Comparison of ENCODE assay signal across 29 cellular contexts in genomic region chr9:107051392-107051791, GRCh38.
"Had no signal": no experiment of that assay in that cellular context is flagged by ENCODE, and none has a peak within 500 bp of the region (broad histone marks: within the 10 kb centered on the region; RNA-seq: fewer than 3 reads in every experiment).

No MANE protein-coding gene starts in this region.

- H3K27ac Mint-ChIP-seq: activated CD4-positive, alpha-beta T cell treated with anti-CD3 and anti-CD28 coated beads, Interleukin-2, amount 10 ng/mL, durations not matched to agents 24 days and 14 days; activated CD8-positive, alpha-beta T cell treated with anti-CD3 and anti-CD28 coated beads for 36 hours; activated naive CD4-positive, alpha-beta T cell treated with anti-CD3 and anti-CD28 coated beads, Interleukin-2, amount 50 U/mL, for 24 hours; activated naive CD8-positive, alpha-beta T cell treated with anti-CD3 and anti-CD28 coated beads, Interleukin-2, amount 10 ng/mL, durations not matched to agents 7 days and 5 days; activated T-cell treated with anti-CD3 and anti-CD28 coated beads, Interleukin-2, amount 50 U/mL, for 24 hours; activated T-helper 2 cell treated with anti-CD3 and anti-CD28 coated beads, Interferon-gamma antibody, Interleukin-2, Interleukin-4, amounts not matched to agents 10 μg/mL and 5 μg/mL and 100 μg/mL, durations not matched to agents 14 hours and 24 hours and 36 hours had no signal

- DNase-seq: activated CD4-positive, alpha-beta T cell treated with anti-CD3 and anti-CD28 coated beads, Interleukin-2, amount 10 ng/mL, durations not matched to agents 24 days and 14 days; activated CD4-positive, alpha-beta T cell treated with anti-CD3 and anti-CD28 coated beads, Interleukin-2, amount 50 U/mL, for 4 hours; activated CD8-positive, alpha-beta T cell treated with anti-CD3 and anti-CD28 coated beads for 36 hours; activated gamma-delta T cell; activated naive CD4-positive, alpha-beta T cell treated with Interleukin-2 at 50 U/mL for 16 hours; activated naive CD8-positive, alpha-beta T cell treated with anti-CD3 and anti-CD28 coated beads, Interleukin-2, amount 10 ng/mL, durations not matched to agents 7 days and 5 days; activated T-cell treated with anti-CD3 and anti-CD28 coated beads, Interleukin-2, amount 50 U/mL, for 24 hours; amygdala; body of pancreas; Karpas-422; KBM-7; MG63; NCI-H1048; NCI-H1105 treated with DMSO at 0.1 percent for 48 hours; NCI-H1436 treated with DMSO at 0.1 percent for 48 hours; NCI-H1694 treated with DMSO at 0.1 percent for 48 hours; NCI-H2029; NCI-H345; NCI-H524 treated with DMSO at 0.1 percent for 48 hours; SHP77; SJCRH30; T1000; WERI-Rb-1 had no signal

- H3K9me3 Mint-ChIP-seq: activated CD4-positive, alpha-beta T cell treated with anti-CD3 and anti-CD28 coated beads, Interleukin-2, amount 10 ng/mL, durations not matched to agents 24 days and 14 days; activated CD8-positive, alpha-beta T cell treated with anti-CD3 and anti-CD28 coated beads for 36 hours; activated naive CD4-positive, alpha-beta T cell treated with anti-CD3 and anti-CD28 coated beads, Interleukin-2, amount 50 U/mL, for 24 hours; activated naive CD8-positive, alpha-beta T cell treated with anti-CD3 and anti-CD28 coated beads, Interleukin-2, amount 10 ng/mL, durations not matched to agents 7 days and 5 days; activated T-cell treated with anti-CD3 and anti-CD28 coated beads, Interleukin-2, amount 50 U/mL, for 24 hours; activated T-helper 2 cell treated with anti-CD3 and anti-CD28 coated beads, Interferon-gamma antibody, Interleukin-2, Interleukin-4, amounts not matched to agents 10 μg/mL and 5 μg/mL and 100 μg/mL, durations not matched to agents 14 hours and 24 hours and 36 hours had no signal

- H3K36me3 ChIP-seq: ascending aorta, breast epithelium, MG63, SJCRH30, WERI-Rb-1 had no signal

- H3K27me3 Mint-ChIP-seq: activated CD4-positive, alpha-beta T cell treated with anti-CD3 and anti-CD28 coated beads, Interleukin-2, amount 10 ng/mL, durations not matched to agents 24 days and 14 days; activated CD8-positive, alpha-beta T cell treated with anti-CD3 and anti-CD28 coated beads for 36 hours; activated naive CD4-positive, alpha-beta T cell treated with anti-CD3 and anti-CD28 coated beads, Interleukin-2, amount 50 U/mL, for 24 hours; activated naive CD8-positive, alpha-beta T cell treated with anti-CD3 and anti-CD28 coated beads, Interleukin-2, amount 10 ng/mL, durations not matched to agents 7 days and 5 days; activated T-cell treated with anti-CD3 and anti-CD28 coated beads, Interleukin-2, amount 50 U/mL, for 24 hours had no signal

- H3K4me1 ChIP-seq: ascending aorta, body of pancreas, breast epithelium, SJCRH30 had no signal

- H3K36me3 Mint-ChIP-seq: activated naive CD4-positive, alpha-beta T cell treated with anti-CD3 and anti-CD28 coated beads, Interleukin-2, amount 50 U/mL, for 24 hours; activated naive CD8-positive, alpha-beta T cell treated with anti-CD3 and anti-CD28 coated beads, Interleukin-2, amount 10 ng/mL, durations not matched to agents 7 days and 5 days had no signal

- H3K9me3 ChIP-seq: ascending aorta, body of pancreas, breast epithelium, MG63, SJCRH30 had no signal

- ATAC-seq: activated CD8-positive, alpha-beta T cell treated with anti-CD3 and anti-CD28 coated beads for 36 hours; body of pancreas; Panc1 had no signal

- H3K4me3 Mint-ChIP-seq: activated CD4-positive, alpha-beta T cell treated with anti-CD3 and anti-CD28 coated beads, Interleukin-2, amount 10 ng/mL, durations not matched to agents 24 days and 14 days; activated CD8-positive, alpha-beta T cell treated with anti-CD3 and anti-CD28 coated beads for 36 hours; activated naive CD4-positive, alpha-beta T cell treated with anti-CD3 and anti-CD28 coated beads, Interleukin-2, amount 50 U/mL, for 24 hours; activated naive CD8-positive, alpha-beta T cell treated with anti-CD3 and anti-CD28 coated beads, Interleukin-2, amount 10 ng/mL, durations not matched to agents 7 days and 5 days; activated T-cell treated with anti-CD3 and anti-CD28 coated beads, Interleukin-2, amount 50 U/mL, for 24 hours had no signal

- H3K27ac ChIP-seq: ascending aorta, body of pancreas, breast epithelium, SJCRH30, SK-N-MC, WERI-Rb-1 had no signal

- H3K27me3 ChIP-seq: ascending aorta, body of pancreas, breast epithelium, MG63, SJCRH30 had no signal

- H3K4me1 Mint-ChIP-seq: activated CD4-positive, alpha-beta T cell treated with anti-CD3 and anti-CD28 coated beads, Interleukin-2, amount 10 ng/mL, durations not matched to agents 24 days and 14 days; activated naive CD4-positive, alpha-beta T cell treated with anti-CD3 and anti-CD28 coated beads, Interleukin-2, amount 50 U/mL, for 24 hours; activated naive CD8-positive, alpha-beta T cell treated with anti-CD3 and anti-CD28 coated beads, Interleukin-2, amount 10 ng/mL, durations not matched to agents 7 days and 5 days had no signal

- H3K4me3 ChIP-seq: ascending aorta, body of pancreas, breast epithelium, MG63, SJCRH30, SK-N-MC had no signal
